ENCODE assay signal across 1 cellular context in genomic region chr2:85551698-85552678, GRCh38.
TF ChIP-seq lines count a peak whose summit lies in the region.

No MANE protein-coding gene starts in this region.

TF ChIP-seq in HepG2, 621 proteins besides CTCF, POLR2A, EP300 and RAD21 (continued from another document and continues in another):
- TF ChIP-seq BCL6 (CRISPR knock-in tag; IDR thresholded peaks at IDR 0.05) (peak; percentile 36; the same call in 1 of the 2 replicates), ATF5 (CRISPR knock-in tag; IDR thresholded peaks at IDR 0.05; ENCODE audit: low read depth) (no peak), ZNF563 (CRISPR knock-in tag; IDR thresholded peaks at IDR 0.05) (no peak), U2AF1 (optimal IDR thresholded peaks at IDR 0.05; ENCODE audit: low read depth, low read length) (no peak), FOXK2 (IDR thresholded peaks at IDR 0.05) (no peak), FIP1L1 (IDR thresholded peaks at IDR 0.05; ENCODE audit: borderline replicate concordance, insufficient read depth, low read depth, low read length) (no peak), NFE2 (CRISPR knock-in tag; IDR thresholded peaks at IDR 0.05) (no peak), ZBTB25 (CRISPR knock-in tag; IDR thresholded peaks at IDR 0.05) (peak; percentile 58; the same call in 1 of the 2 replicates), THYN1 (CRISPR knock-in tag; IDR thresholded peaks at IDR 0.05; ENCODE audit: borderline replicate concordance, low read depth) (no peak), PCBP2 (optimal IDR thresholded peaks at IDR 0.05; ENCODE audit: low read depth, low read length, poor library complexity, severe bottlenecking) (no peak), HES4 (CRISPR knock-in tag; IDR thresholded peaks at IDR 0.05; ENCODE audit: borderline replicate concordance) (no peak), CHD4 (IDR thresholded peaks at IDR 0.05; ENCODE audit: borderline replicate concordance, low read length) (no peak), THRA (CRISPR knock-in tag; IDR thresholded peaks at IDR 0.05; ENCODE audit: borderline replicate concordance) (no peak), BCLAF1 (IDR thresholded peaks at IDR 0.05) (no peak), ZBTB1 (CRISPR knock-in tag; IDR thresholded peaks at IDR 0.05; ENCODE audit: borderline replicate concordance) (no peak), ZXDC (CRISPR knock-in tag; IDR thresholded peaks at IDR 0.05) (no peak), SATB2 (CRISPR knock-in tag; IDR thresholded peaks at IDR 0.05) (no peak), GABPB1 (CRISPR knock-in tag; IDR thresholded peaks at IDR 0.05) (0 out of 2 replicates have a peak, but pooled peaks have one; percentile 25), ZNF577 (CRISPR knock-in tag; IDR thresholded peaks at IDR 0.05; ENCODE audit: borderline replicate concordance, low read depth) (no peak), HMGA1 (CRISPR knock-in tag; conservative IDR thresholded peaks at IDR 0.05) (no peak), KLF13 (CRISPR knock-in tag; IDR thresholded peaks at IDR 0.05) (no peak), STAG1 (CRISPR knock-in tag; IDR thresholded peaks at IDR 0.05) (peak; percentile 98), ZGPAT (CRISPR knock-in tag; IDR thresholded peaks at IDR 0.05) (peak; percentile 71), ATF3 (CRISPR knock-in tag; IDR thresholded peaks at IDR 0.05) (no peak), SIX1 (CRISPR knock-in tag; IDR thresholded peaks at IDR 0.05; ENCODE audit: borderline replicate concordance) (no peak), ESRRA (CRISPR knock-in tag; IDR thresholded peaks at IDR 0.05; ENCODE audit: low read depth) (no peak), ZNF800 (CRISPR knock-in tag; IDR thresholded peaks at IDR 0.05) (no peak), ZBTB20 (CRISPR knock-in tag; IDR thresholded peaks at IDR 0.05; ENCODE audit: borderline replicate concordance, low read depth) (no peak), TMF1 (CRISPR knock-in tag; IDR thresholded peaks at IDR 0.05; ENCODE audit: low read depth) (no peak), ZNF644 (CRISPR knock-in tag; IDR thresholded peaks at IDR 0.05; ENCODE audit: low read depth) (no peak), ISL2 (CRISPR knock-in tag; IDR thresholded peaks at IDR 0.05) (no peak), KDM2A (CRISPR knock-in tag; IDR thresholded peaks at IDR 0.05; ENCODE audit: borderline replicate concordance, low read depth) (0 out of 2 replicates have a peak, but pooled peaks have one; percentile 52), SRF (IDR thresholded peaks at IDR 0.05; ENCODE audit: low read depth, low read length) (no peak), UBTF (CRISPR knock-in tag; IDR thresholded peaks at IDR 0.05) (no peak), HOXA3 (CRISPR knock-in tag; IDR thresholded peaks at IDR 0.05) (no peak), ZEB1 (IDR thresholded peaks at IDR 0.05; ENCODE audit: insufficient replicate concordance, low read depth) (no peak), LRRFIP1 (CRISPR knock-in tag; conservative IDR thresholded peaks at IDR 0.05) (no peak), SSRP1 (CRISPR knock-in tag; IDR thresholded peaks at IDR 0.05) (peak; percentile 80; the same call in 1 of the 2 replicates), ZNF275 (CRISPR knock-in tag; IDR thresholded peaks at IDR 0.05; ENCODE audit: borderline replicate concordance) (no peak), SP1 (IDR thresholded peaks at IDR 0.05) (no peak), SP1 (CRISPR knock-in tag; IDR thresholded peaks at IDR 0.05) (no peak), HNRNPH1 (optimal IDR thresholded peaks at IDR 0.05; ENCODE audit: low read depth, low read length) (no peak), XBP1 (CRISPR knock-in tag; IDR thresholded peaks at IDR 0.05) (no peak), MEIS1 (CRISPR knock-in tag; IDR thresholded peaks at IDR 0.05; ENCODE audit: borderline replicate concordance) (no peak)
